Comparison of ENCODE assay signal across 11 cellular contexts in genomic region chr10:33015798-33016547, GRCh38. TPM values are rescaled to one million over a fixed set of nuclear protein-coding genes. Genes with fewer than 3 reads are reported as not detected.
A peak's percentile ranks its signal among the peaks of the same experiment; 100 is the strongest.
DNase-seq lines count a peak whose midpoint lies in the region; ATAC-seq and TF ChIP-seq lines count a peak whose summit lies in the region.
"Had no signal": no experiment of that assay in that cellular context is flagged by ENCODE, and none has a peak within 500 bp of the region (broad histone marks: within the 10 kb centered on the region; RNA-seq: fewer than 3 reads in every experiment).

No MANE protein-coding gene starts in this region.

- no peak overlapping the region for H3K4me2 ChIP-seq in OCI-LY7 (ENCODE audit: low read length)

- no peaks in the 10 kb centered on the region for H3K79me2 ChIP-seq in OCI-LY7 (ENCODE audit: insufficient read depth, low read depth, low read length)

- no peaks in the 10 kb centered on the region for H4K20me1 ChIP-seq in OCI-LY7 (ENCODE audit: insufficient read depth, low read length)

- no peak for TF ChIP-seq POLR2A in gastrocnemius medialis (IDR thresholded peaks at IDR 0.05)

- H3K27ac ChIP-seq in OCI-LY7 (ENCODE audit: low read depth, low read length, poor library complexity, severe bottlenecking) (no peak overlapping the region), foreskin keratinocyte (no peak overlapping the region), gastrocnemius medialis (peak overlapping the region in 3 of 4 donors; percentile 21 to 31 (median 26))
- H3K27ac ChIP-seq: dorsolateral prefrontal cortex had no signal

- CTCF ChIA-PET in OCI-LY7 (lab: Charles Lee; ENCODE audit: unreplicated experiment), result no interaction called here

- H3K9me3 ChIP-seq in OCI-LY7 (ENCODE audit: low read length) (no peaks in the 10 kb centered on the region), gastrocnemius medialis (no peaks in the 10 kb centered on the region)

- TF ChIP-seq CTCF in OCI-LY7 (conservative IDR thresholded peaks at IDR 0.05; ENCODE audit: low read length) (no peak), foreskin keratinocyte (conservative IDR thresholded peaks at IDR 0.05) (no peak), gastrocnemius medialis (IDR thresholded peaks at IDR 0.05 in 4 of 5, conservative IDR thresholded peaks at IDR 0.05 in 1 of 5) (no peak), GM13976 (IDR thresholded peaks at IDR 0.05; ENCODE audit: borderline replicate concordance, control extremely low read depth, extremely low read depth, insufficient read depth, missing control alignments) (no peak)

- H3K36me3 ChIP-seq in OCI-LY7 (ENCODE audit: insufficient read depth, low read length) (no peaks in the 10 kb centered on the region), gastrocnemius medialis (no peaks in the 10 kb centered on the region)

- H3K4me3 ChIP-seq in OCI-LY7 (ENCODE audit: low read depth, low read length, poor library complexity, severe bottlenecking) (no peak overlapping the region), gastrocnemius medialis (no peak overlapping the region)
- H3K4me3 ChIP-seq: dorsolateral prefrontal cortex had no signal

- POLR2A ChIA-PET in OCI-LY7 (lab: Charles Lee), result interaction anchor here (0.6 kb wide), 1 partner anchor 1581 kb away, joined by 3 read pairs; no protein-coding TSS in a partner anchor

- BruUV-seq in OCI-LY7 (replicated peaks; lab: Mats Ljungman, UMichigan), result no TSS peak

- H3K4me1 ChIP-seq in OCI-LY7 (ENCODE audit: insufficient read depth, low read length, poor library complexity, severe bottlenecking) (no peaks in the 10 kb centered on the region), foreskin keratinocyte (peaks cover 4% of the 10 kb centered on the region), gastrocnemius medialis (no peaks in the 10 kb centered on the region)

- ATAC-seq in foreskin keratinocyte (peak; percentile 35), gastrocnemius medialis (no peak), HG03095 (IDR thresholded peaks at IDR 0.05; ENCODE audit: unreplicated experiment) (no peak)

- intact Hi-C loops in OCI-LY7 (cut with micrococcal nuclease; ENCODE audit: unreplicated experiment), result no loop called here
- intact Hi-C loops in gastrocnemius medialis (cut with DNase I; ENCODE audit: low total_unique reads), result no loop called here

- in situ Hi-C loops in gastrocnemius medialis (cut with MboI; ENCODE audit: low sequenced_read_pairs in 4 of 4) (no loop called here), GM13976 (cut with MboI; ENCODE audit: low sequenced_read_pairs, unreplicated experiment) (loop anchor here (10.0 kb wide), 1 partner anchor 221 kb away; no protein-coding TSS in a partner anchor)

- no peaks in the 10 kb centered on the region; the same call in 1 of the 2 replicates for H3K9me2 ChIP-seq in OCI-LY7 (ENCODE audit: insufficient read depth, low read length)

- DNase-seq in GM04504 (ENCODE audit: low read depth) (peak; percentile 67), OCI-LY7 (ENCODE audit: low spot score) (no peak), foreskin keratinocyte (peak in 1 of 2 donors; percentile 61), gastrocnemius medialis (no peak), GM13976 (ENCODE audit: low spot score) (no peak), NCI-H1436 (lab: John Stamatoyannopoulos, UW) (no peak), iPS-NIHi7 (ENCODE audit: extremely low spot score) (no peak)
- DNase-seq: activated CD4-positive, alpha-beta T cell treated with anti-CD3 and anti-CD28 coated beads, Interleukin-2, amount 10 ng/mL, durations not matched to agents 7 days and 5 days; dorsolateral prefrontal cortex; naive B cell had no signal

- 0 out of 2 replicates have a peak overlapping the region, but pooled peaks have one; percentile 12 for H2AFZ ChIP-seq in OCI-LY7 (ENCODE audit: low read length)

- H3K27me3 ChIP-seq in foreskin keratinocyte (no peaks in the 10 kb centered on the region), gastrocnemius medialis (no peaks in the 10 kb centered on the region)

RNA-seq across cellular contexts. Expression of gene ITGB1, which starts 57.9 kb away (rescaled TPM):
- total RNA-seq in OCI-LY7 (2014; rRNA removed; shearing (Covaris generic)), result 165 and 179 TPM in 2 replicates
- total RNA-seq in OCI-LY7 (2022), result 167 and 199 TPM in 2 replicates
- 897 and 1,100 TPM in 2 replicates for total RNA-seq in foreskin keratinocyte
- polyA plus RNA-seq in foreskin keratinocyte, result 321 and 351 TPM in 2 replicates
- 100 to 1,000 TPM; 242 to 379 (median 368) TPM for total RNA-seq in gastrocnemius medialis

Comparison
In these comparisons a context has a peak if more than half of its experiments do, and no peak if none do; other contexts are left out.
1. H3K27ac ChIP-seq: peak in gastrocnemius medialis (3 of 4); none in OCI-LY7 (single experiment) and foreskin keratinocyte (single experiment).